Comparison of ENCODE assay signal across 2 cellular contexts in genomic region chr11:44823920-44824704, GRCh38.
TF ChIP-seq lines count a peak whose summit lies in the region.

No MANE protein-coding gene starts in this region.

TF ChIP-seq in IMR-90, 13 proteins besides CTCF, POLR2A, EP300 and RAD21:
- TF ChIP-seq MAFK (IDR thresholded peaks at IDR 0.05; ENCODE audit: low read depth, low read length) (no peak), NFE2L2 (IDR thresholded peaks at IDR 0.05; ENCODE audit: low read depth, low read length) (no peak), MXI1 (IDR thresholded peaks at IDR 0.05; ENCODE audit: borderline replicate concordance, low read depth, low read length) (no peak), CHD1 (IDR thresholded peaks at IDR 0.05; ENCODE audit: low read depth, low read length) (no peak), RCOR1 (IDR thresholded peaks at IDR 0.05; ENCODE audit: insufficient replicate concordance, low read length) (no peak), CEBPB (IDR thresholded peaks at IDR 0.05; ENCODE audit: low read depth, low read length) (no peak), RFX5 (IDR thresholded peaks at IDR 0.05; ENCODE audit: low read depth, low read length) (no peak), BHLHE40 (IDR thresholded peaks at IDR 0.05; ENCODE audit: low read depth, low read length) (no peak), FOS (IDR thresholded peaks at IDR 0.05; ENCODE audit: low read depth, low read length) (no peak), ELK1 (IDR thresholded peaks at IDR 0.05; ENCODE audit: borderline replicate concordance, low read depth, low read length) (no peak), MAZ (IDR thresholded peaks at IDR 0.05; ENCODE audit: borderline replicate concordance, low read depth, low read length) (no peak), SMC3 (IDR thresholded peaks at IDR 0.05; ENCODE audit: low read depth, low read length) (no peak)
- TF ChIP-seq, protein P1, sequence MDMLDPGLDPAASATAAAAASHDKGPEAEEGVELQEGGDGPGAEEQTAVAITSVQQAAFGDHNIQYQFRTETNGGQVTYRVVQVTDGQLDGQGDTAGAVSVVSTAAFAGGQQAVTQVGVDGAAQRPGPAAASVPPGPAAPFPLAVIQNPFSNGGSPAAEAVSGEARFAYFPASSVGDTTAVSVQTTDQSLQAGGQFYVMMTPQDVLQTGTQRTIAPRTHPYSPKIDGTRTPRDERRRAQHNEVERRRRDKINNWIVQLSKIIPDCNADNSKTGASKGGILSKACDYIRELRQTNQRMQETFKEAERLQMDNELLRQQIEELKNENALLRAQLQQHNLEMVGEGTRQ (IDR thresholded peaks at IDR 0.05; ENCODE audit: low read depth, low read length), result no peak

TF ChIP-seq in HepG2, 621 proteins besides CTCF, POLR2A, EP300 and RAD21:
- TF ChIP-seq KDM4B (CRISPR knock-in tag; IDR thresholded peaks at IDR 0.05) (no peak), SOX6 (IDR thresholded peaks at IDR 0.05) (no peak), SOX6 (CRISPR knock-in tag; IDR thresholded peaks at IDR 0.05) (peak; percentile 29; the same call in 1 of the 2 replicates), GATA4 (IDR thresholded peaks at IDR 0.05; ENCODE audit: borderline replicate concordance, low read depth) (no peak), UBTF (CRISPR knock-in tag; IDR thresholded peaks at IDR 0.05) (no peak), RFX5 (IDR thresholded peaks at IDR 0.05; ENCODE audit: low read depth, low read length) (no peak), ZNF12 (CRISPR knock-in tag; IDR thresholded peaks at IDR 0.05) (no peak), ZKSCAN1 (IDR thresholded peaks at IDR 0.05; ENCODE audit: low read length) (no peak), ZGPAT (CRISPR knock-in tag; IDR thresholded peaks at IDR 0.05) (no peak), SOX5 (CRISPR knock-in tag; IDR thresholded peaks at IDR 0.05; ENCODE audit: borderline replicate concordance) (peak; percentile 47; the same call in 1 of the 2 replicates), SOX13 (IDR thresholded peaks at IDR 0.05) (peak; percentile 29; the same call in 1 of the 2 replicates), SOX13 (CRISPR knock-in tag; conservative IDR thresholded peaks at IDR 0.05 in 1 of 2, IDR thresholded peaks at IDR 0.05 in 1 of 2) (peak in 1 of 2 experiments; percentile 81; a peak in 2 of 4 replicates), TCF7 (IDR thresholded peaks at IDR 0.05; ENCODE audit: low read depth) (peak; percentile 26; the same call in 1 of the 2 replicates)
- TF ChIP-seq, protein P2, sequence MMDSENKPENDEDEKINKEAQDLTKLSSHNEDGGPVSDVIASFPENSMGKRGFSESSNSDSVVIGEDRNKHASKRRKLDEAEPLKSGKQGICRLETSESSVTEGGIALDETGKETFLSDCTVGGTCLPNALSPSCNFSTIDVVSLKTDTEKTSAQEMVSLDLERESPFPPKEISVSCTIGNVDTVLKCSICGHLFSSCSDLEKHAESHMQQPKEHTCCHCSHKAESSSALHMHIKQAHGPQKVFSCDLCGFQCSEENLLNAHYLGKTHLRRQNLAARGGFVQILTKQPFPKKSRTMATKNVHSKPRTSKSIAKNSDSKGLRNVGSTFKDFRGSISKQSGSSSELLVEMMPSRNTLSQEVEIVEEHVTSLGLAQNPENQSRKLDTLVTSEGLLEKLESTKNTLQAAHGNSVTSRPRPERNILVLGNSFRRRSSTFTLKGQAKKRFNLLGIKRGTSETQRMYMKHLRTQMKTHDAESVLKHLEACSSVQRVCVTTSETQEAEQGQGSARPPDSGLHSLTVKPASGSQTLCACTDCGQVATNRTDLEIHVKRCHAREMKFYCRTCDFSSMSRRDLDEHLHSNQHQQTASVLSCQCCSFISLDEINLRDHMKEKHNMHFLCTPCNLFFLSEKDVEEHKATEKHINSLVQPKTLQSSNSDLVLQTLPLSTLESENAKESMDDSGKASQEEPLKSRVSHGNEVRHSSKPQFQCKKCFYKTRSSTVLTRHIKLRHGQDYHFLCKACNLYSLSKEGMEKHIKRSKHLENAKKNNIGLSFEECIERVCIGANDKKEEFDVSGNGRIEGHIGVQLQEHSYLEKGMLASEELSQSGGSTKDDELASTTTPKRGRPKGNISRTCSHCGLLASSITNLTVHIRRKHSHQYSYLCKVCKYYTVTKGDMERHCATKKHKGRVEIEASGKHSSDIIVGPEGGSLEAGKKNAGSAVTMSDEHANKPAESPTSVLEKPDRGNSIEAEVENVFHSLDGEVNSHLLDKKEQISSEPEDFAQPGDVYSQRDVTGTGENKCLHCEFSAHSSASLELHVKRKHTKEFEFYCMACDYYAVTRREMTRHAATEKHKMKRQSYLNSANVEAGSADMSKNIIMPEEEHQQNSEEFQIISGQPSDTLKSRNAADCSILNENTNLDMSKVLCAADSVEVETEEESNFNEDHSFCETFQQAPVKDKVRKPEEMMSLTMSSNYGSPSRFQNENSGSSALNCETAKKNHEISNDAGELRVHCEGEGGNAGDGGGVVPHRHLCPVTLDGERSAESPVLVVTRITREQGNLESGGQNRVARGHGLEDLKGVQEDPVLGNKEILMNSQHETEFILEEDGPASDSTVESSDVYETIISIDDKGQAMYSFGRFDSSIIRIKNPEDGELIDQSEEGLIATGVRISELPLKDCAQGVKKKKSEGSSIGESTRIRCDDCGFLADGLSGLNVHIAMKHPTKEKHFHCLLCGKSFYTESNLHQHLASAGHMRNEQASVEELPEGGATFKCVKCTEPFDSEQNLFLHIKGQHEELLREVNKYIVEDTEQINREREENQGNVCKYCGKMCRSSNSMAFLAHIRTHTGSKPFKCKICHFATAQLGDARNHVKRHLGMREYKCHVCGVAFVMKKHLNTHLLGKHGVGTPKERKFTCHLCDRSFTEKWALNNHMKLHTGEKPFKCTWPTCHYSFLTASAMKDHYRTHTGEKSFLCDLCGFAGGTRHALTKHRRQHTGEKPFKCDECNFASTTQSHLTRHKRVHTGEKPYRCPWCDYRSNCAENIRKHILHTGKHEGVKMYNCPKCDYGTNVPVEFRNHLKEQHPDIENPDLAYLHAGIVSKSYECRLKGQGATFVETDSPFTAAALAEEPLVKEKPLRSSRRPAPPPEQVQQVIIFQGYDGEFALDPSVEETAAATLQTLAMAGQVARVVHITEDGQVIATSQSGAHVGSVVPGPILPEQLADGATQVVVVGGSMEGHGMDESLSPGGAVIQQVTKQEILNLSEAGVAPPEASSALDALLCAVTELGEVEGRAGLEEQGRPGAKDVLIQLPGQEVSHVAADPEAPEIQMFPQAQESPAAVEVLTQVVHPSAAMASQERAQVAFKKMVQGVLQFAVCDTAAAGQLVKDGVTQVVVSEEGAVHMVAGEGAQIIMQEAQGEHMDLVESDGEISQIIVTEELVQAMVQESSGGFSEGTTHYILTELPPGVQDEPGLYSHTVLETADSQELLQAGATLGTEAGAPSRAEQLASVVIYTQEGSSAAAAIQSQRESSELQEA (CRISPR knock-in tag; IDR thresholded peaks at IDR 0.05; ENCODE audit: not compliant biosample characterization), result no peak
